8 cellular contexts compared by ENCODE assay signal in the genomic region with DNA sequence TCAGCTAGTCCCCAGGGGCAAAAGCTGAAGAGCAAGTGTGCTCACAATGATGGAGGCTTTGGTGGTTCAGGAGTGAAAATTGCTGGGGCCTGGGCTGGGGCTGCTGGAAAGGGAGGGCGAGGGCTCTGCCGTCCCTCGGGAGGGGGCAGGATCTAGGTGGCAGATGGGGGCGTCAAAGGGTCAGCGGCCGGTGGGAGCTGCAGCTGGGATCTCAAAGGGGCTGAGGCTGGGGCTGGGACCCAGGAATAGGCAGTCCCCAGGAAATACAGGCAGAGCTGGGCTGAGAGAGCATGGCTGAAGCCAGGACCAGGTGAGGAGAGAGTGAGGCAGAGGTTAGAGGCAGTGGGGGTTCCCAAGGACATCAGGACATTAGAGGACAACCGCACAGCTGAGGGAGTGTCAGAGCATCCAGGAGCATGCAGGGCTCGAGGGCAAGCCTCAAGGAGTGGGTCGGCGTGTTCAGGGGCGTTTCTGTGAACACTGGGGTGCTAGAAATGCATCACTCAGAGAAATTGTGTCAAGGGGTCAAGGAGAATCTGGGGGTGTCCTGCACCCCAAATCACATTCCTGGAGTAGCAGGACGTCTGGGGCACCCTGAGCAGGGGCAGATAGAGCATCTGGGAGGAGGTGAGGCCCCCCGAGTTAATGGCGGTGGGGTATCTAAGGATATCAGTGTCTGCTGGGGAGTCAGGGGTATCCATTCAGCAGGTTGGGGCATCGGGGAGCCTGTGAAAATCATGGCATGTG. TPM values are rescaled to one million over a fixed set of nuclear protein-coding genes. Genes with fewer than 3 reads are reported as not detected.
DNase-seq lines count a peak whose midpoint lies in the region; TF ChIP-seq lines count a peak whose summit lies in the region.

No MANE protein-coding gene starts in this region.

- peak overlapping the region; percentile 75 to 81 (median 79) for H3K27ac ChIP-seq in sigmoid colon

- H3K36me3 ChIP-seq in H7 (replicated peaks; ENCODE audit: control insufficient read depth, insufficient read depth, low read length) (peaks cover 4% of the 10 kb centered on the region), sigmoid colon (no peaks in the 10 kb centered on the region)

- WGBS in sigmoid colon, 2 donors, result 58 to 65% methylated on average over 15 of the region's 15 CpGs

- H3K9me3 ChIP-seq in sigmoid colon, result no peaks in the 10 kb centered on the region

- H3K27me3 ChIP-seq in H7 (ENCODE audit: control insufficient read depth, insufficient read depth, low read length), result peaks cover 2% of the 10 kb centered on the region; the same call in 1 of the 2 replicates
- no peaks in the 10 kb centered on the region for H3K27me3 ChIP-seq in sigmoid colon

- TF ChIP-seq POLR2A in sigmoid colon (IDR thresholded peaks at IDR 0.05), result no peak

- intact Hi-C loops in sigmoid colon (cut with DNase I), result loop anchor here (5.0 kb wide), 1 partner anchor 42 kb away; the partner anchor contains the start of genes THAP8 and WDR62

- no peak for DNase-seq in H7
- DNase-seq in fibroblast of villous mesenchyme (ENCODE audit: low read depth), result no peak
- DNase-seq in sigmoid colon, result no peak
- DNase-seq in stimulated activated naive CD4-positive, alpha-beta T cell (lab: John Stamatoyannopoulos, UW), result no peak
- no peak for DNase-seq in COLO668 (lab: John Stamatoyannopoulos, UW; ENCODE audit: unreplicated experiment)
- DNase-seq in NK-92 (lab: John Stamatoyannopoulos, UW; ENCODE audit: unreplicated experiment), result no peak
- no peak for DNase-seq in ureter (ENCODE audit: low spot score)

- H3K4me1 ChIP-seq in sigmoid colon, result peaks cover 0 to 35% (median 30%) of the 10 kb centered on the region in 4 donors

- TF ChIP-seq CTCF in WI38 (IDR thresholded peaks at IDR 0.05; ENCODE audit: low read depth, low read length) (no peak), fibroblast of villous mesenchyme (IDR thresholded peaks at IDR 0.05; ENCODE audit: insufficient read depth, low read depth, low read length) (no peak), sigmoid colon (IDR thresholded peaks at IDR 0.05) (no peak)

- no peak for TF ChIP-seq EP300 in sigmoid colon (IDR thresholded peaks at IDR 0.05)

- peak overlapping the region; percentile 66 for H3K4me3 ChIP-seq in H7 (ENCODE audit: insufficient read depth, low read depth, low read length)
- H3K4me3 ChIP-seq in WI38 (ENCODE audit: low read depth, low read length), result peak overlapping the region; percentile 44
- H3K4me3 ChIP-seq in fibroblast of villous mesenchyme (ENCODE audit: low read depth, low read length), result peak overlapping the region; percentile 46
- peak overlapping the region; percentile 29 to 48 (median 44) for H3K4me3 ChIP-seq in sigmoid colon

RNA-seq across cellular contexts. Expression of gene SYNE4, which starts 1.2 kb away (rescaled TPM):
- total RNA-seq in H7 (2014; rRNA removed; shearing (Covaris generic)), result 14.4 and 27.0 TPM in 2 replicates
- total RNA-seq in fibroblast of villous mesenchyme (0.32 TPM in 1 of 2 replicates, not detected in the other), sigmoid colon (under 1 TPM; 0.28 to 0.82 (median 0.76) TPM), ureter (4.1 TPM)
- 1 to 10 TPM; 3.9 to 7.8 (median 6.0) TPM for polyA plus RNA-seq in sigmoid colon

RNA-seq across cellular contexts. Expression of gene ALKBH6, which starts 4.2 kb away (rescaled TPM):
- 21.9 and 25.5 TPM in 2 replicates for total RNA-seq in H7 (2014; rRNA removed; shearing (Covaris generic))
- total RNA-seq in fibroblast of villous mesenchyme (14.2 and 16.8 TPM in 2 replicates), sigmoid colon (10 to 100 TPM; 19.9 to 31.7 (median 26.6) TPM), ureter (23.8 TPM)
- 10 to 100 TPM; 12.0 to 24.4 (median 12.5) TPM for polyA plus RNA-seq in sigmoid colon

RNA-seq across cellular contexts. Expression of gene SDHAF1, which starts 14.8 kb away (rescaled TPM):
- 32.9 and 41.9 TPM in 2 replicates for total RNA-seq in H7 (2014; rRNA removed; shearing (Covaris generic))
- total RNA-seq in fibroblast of villous mesenchyme, result 12.5 and 15.5 TPM in 2 replicates
- total RNA-seq in sigmoid colon, result 100 to 1,000 TPM in 1 of 4 donors, 10 to 100 TPM in 3; 56.2 to 135 (median 68.9) TPM
- polyA plus RNA-seq in sigmoid colon, result 10 to 100 TPM; 19.2 to 28.2 (median 24.0) TPM
- total RNA-seq in ureter, result 13.8 TPM

RNA-seq across cellular contexts. Expression of gene CLIP3, which starts 22.9 kb away (rescaled TPM):
- 1.5 and 8.0 TPM in 2 replicates for total RNA-seq in H7 (2014; rRNA removed; shearing (Covaris generic))
- total RNA-seq in fibroblast of villous mesenchyme (16.4 and 17.3 TPM in 2 replicates), sigmoid colon (10 to 100 TPM; 22.5 to 53.7 (median 28.3) TPM), ureter (14.9 TPM)
- 1 to 10 TPM; 1.2 to 9.7 (median 6.0) TPM for polyA plus RNA-seq in sigmoid colon

RNA-seq across cellular contexts. Expression of gene THAP8, which starts 44.3 kb away (rescaled TPM):
- total RNA-seq in H7 (2014; rRNA removed; shearing (Covaris generic)), result 2.9 and 5.4 TPM in 2 replicates
- 2.9 and 4.3 TPM in 2 replicates for total RNA-seq in fibroblast of villous mesenchyme
- 10 to 100 TPM; 12.6 to 23.9 (median 18.9) TPM for total RNA-seq in sigmoid colon
- 1 to 10 TPM; 5.8 to 9.0 (median 6.5) TPM for polyA plus RNA-seq in sigmoid colon
- total RNA-seq in ureter, result 3.8 TPM
